In genomic region chrX:10070714-10071436, GRCh38 we compare ENCODE assay signal across 21 cellular contexts.
"Had no signal": no experiment of that assay in that cellular context is flagged by ENCODE, and none has a peak within 500 bp of the region (broad histone marks: within the 10 kb centered on the region; RNA-seq: fewer than 3 reads in every experiment).

No MANE protein-coding gene starts in this region.

- H3K9ac ChIP-seq: neural progenitor cell had no signal

- H3K9me3 Mint-ChIP-seq: activated naive CD8-positive, alpha-beta T cell treated with anti-CD3 and anti-CD28 coated beads, Interleukin-2, amount 50 U/mL, for 24 hours; activated T-cell treated with anti-CD3 and anti-CD28 coated beads, Interleukin-2, amount 50 U/mL, for 24 hours; neural progenitor cell; stimulated activated naive CD8-positive, alpha-beta T cell treated with anti-CD3 and anti-CD28 coated beads, Interleukin-15, amount 100 ng/mL, for 72 hours had no signal

- H3K4me2 ChIP-seq: neural progenitor cell had no signal

- H3K36me3 ChIP-seq: neural progenitor cell, vagina had no signal

- H3K27ac Mint-ChIP-seq: activated naive CD8-positive, alpha-beta T cell treated with anti-CD3 and anti-CD28 coated beads, Interleukin-2, amount 50 U/mL, for 24 hours; activated T-cell treated with anti-CD3 and anti-CD28 coated beads, Interleukin-2, amount 50 U/mL, for 24 hours; mesothelial cell of epicardium; neural progenitor cell; progenitor cell of endocrine pancreas; stimulated activated naive CD8-positive, alpha-beta T cell treated with anti-CD3 and anti-CD28 coated beads, Interleukin-15, amount 100 ng/mL, for 72 hours had no signal

- H3K27ac ChIP-seq: gastroesophageal sphincter, heart left ventricle, left lung, neural progenitor cell, vagina, VCaP had no signal

- H2AFZ ChIP-seq: neural progenitor cell had no signal

- H3K9me3 ChIP-seq: gastroesophageal sphincter, heart left ventricle, left lung, vagina had no signal

- H3K27me3 ChIP-seq: gastroesophageal sphincter, left lung, neural progenitor cell, vagina had no signal

- H3K27me3 Mint-ChIP-seq: activated naive CD8-positive, alpha-beta T cell treated with anti-CD3 and anti-CD28 coated beads, Interleukin-2, amount 50 U/mL, for 24 hours; activated T-cell treated with anti-CD3 and anti-CD28 coated beads, Interleukin-2, amount 50 U/mL, for 24 hours; progenitor cell of endocrine pancreas; stimulated activated naive CD8-positive, alpha-beta T cell treated with anti-CD3 and anti-CD28 coated beads, Interleukin-15, amount 100 ng/mL, for 72 hours had no signal

- H3K4me1 Mint-ChIP-seq: neural progenitor cell had no signal

- ATAC-seq: activated naive CD8-positive, alpha-beta T cell treated with anti-CD3 and anti-CD28 coated beads, Interleukin-2, amount 50 U/mL, for 24 hours; esophagus mucosa; gastroesophageal sphincter; left lung; stimulated activated naive CD8-positive, alpha-beta T cell treated with anti-CD3 and anti-CD28 coated beads, Interleukin-15, amount 100 ng/mL, for 72 hours had no signal

- DNase-seq: activated CD4-positive, CD25-positive, alpha-beta regulatory T cell treated with anti-CD3 and anti-CD28 coated beads, Interleukin-2, amount 50 U/mL, for 72 hours; activated gamma-delta T cell; activated naive CD8-positive, alpha-beta T cell treated with anti-CD3 and anti-CD28 coated beads, Interleukin-2, amount 50 U/mL, for 24 hours; activated T-cell treated with anti-CD3 and anti-CD28 coated beads, Interleukin-2, amount 50 U/mL, for 24 hours; aorta; cortex of kidney; effector CD4-positive, alpha-beta T cell; heart left ventricle; left lung; stimulated activated CD4-positive, alpha-beta T cell treated with anti-CD3 and anti-CD28 coated beads, Interleukin-12 subunit alpha, Interleukin-12 subunit beta, amount 100 ng/mL, for 4 hours; stimulated activated CD4-positive, alpha-beta T cell treated with anti-CD3 and anti-CD28 coated beads, Interleukin-1b, Interleukin-23, amount 100 ng/mL, for 48 hours; stimulated activated naive CD8-positive, alpha-beta T cell treated with anti-CD3 and anti-CD28 coated beads, Interleukin-15, amount 100 ng/mL, for 72 hours; T-helper 2 cell; trophoblast cell had no signal

- H3K4me3 Mint-ChIP-seq: activated naive CD8-positive, alpha-beta T cell treated with anti-CD3 and anti-CD28 coated beads, Interleukin-2, amount 50 U/mL, for 24 hours; activated T-cell treated with anti-CD3 and anti-CD28 coated beads, Interleukin-2, amount 50 U/mL, for 24 hours; mesothelial cell of epicardium; neural progenitor cell; stimulated activated naive CD8-positive, alpha-beta T cell treated with anti-CD3 and anti-CD28 coated beads, Interleukin-15, amount 100 ng/mL, for 72 hours had no signal

- H3K4me1 ChIP-seq: gastroesophageal sphincter, left lung, neural progenitor cell, vagina had no signal

- H3K4me3 ChIP-seq: gastroesophageal sphincter, heart left ventricle, left lung, neural progenitor cell, vagina had no signal
